In the genomic region with DNA sequence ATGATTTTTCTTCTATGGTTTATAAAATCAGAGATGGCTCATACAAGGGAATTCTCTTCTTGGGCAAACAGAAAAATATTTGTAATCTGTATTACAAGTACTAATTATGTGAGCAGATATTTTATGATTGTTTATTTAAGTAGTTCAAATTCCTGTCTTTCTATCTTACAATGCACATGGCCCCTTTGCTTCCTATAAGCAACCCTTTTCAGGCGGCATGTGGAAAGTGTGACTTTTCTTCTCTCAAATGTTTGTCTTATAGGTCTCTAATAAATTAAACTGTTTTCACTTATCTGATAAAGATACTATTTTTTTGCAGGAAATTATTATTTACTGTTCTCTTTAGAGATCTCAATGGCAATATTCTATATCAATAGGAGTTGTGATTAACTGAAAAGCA, we compare ENCODE assay signal across 7 cellular contexts.
"Had no signal": no experiment of that assay in that cellular context is flagged by ENCODE, and none has a peak within 500 bp of the region (broad histone marks: within the 10 kb centered on the region; RNA-seq: fewer than 3 reads in every experiment).

No MANE protein-coding gene starts in this region.

- ATAC-seq: K562 had no signal

- H3K4me3 ChIP-seq: GM23248, K562 had no signal

- FAIRE-seq: H54, HTR-8/SVneo, K562 had no signal

- H3K9ac ChIP-seq: GM23248 had no signal

- H3K27ac Mint-ChIP-seq: H9 had no signal

- H3K27ac ChIP-seq: GM23248 had no signal

- H2AFZ ChIP-seq: GM23248 had no signal

- DNase-seq: GM23248, H9, HCEC 1CT, IMR-90 had no signal

- H3K4me3 Mint-ChIP-seq: H9 had no signal
